17 cellular contexts compared by ENCODE assay signal in genomic region chr4:72376901-72377300, GRCh38.
DNase-seq lines count a peak whose midpoint lies in the region; ATAC-seq and TF ChIP-seq lines count a peak whose summit lies in the region.
"Had no signal": no experiment of that assay in that cellular context is flagged by ENCODE, and none has a peak within 500 bp of the region (broad histone marks: within the 10 kb centered on the region; RNA-seq: fewer than 3 reads in every experiment).

No MANE protein-coding gene starts in this region.

- DNase-seq in AG10803 (ENCODE audit: low read depth), result peak; percentile 79
- no peak for DNase-seq in IMR-90
- no peak for DNase-seq in brain microvascular endothelial cell
- DNase-seq in mucosa of descending colon, result peak in 1 of 3 donors; percentile 12
- no peak for DNase-seq in activated effector memory CD4-positive, alpha-beta T cell treated with anti-CD3 and anti-CD28 coated beads, Interleukin-2, amount 50 U/mL, for 16 hours
- DNase-seq in nephron progenitor cell, result no peak
- DNase-seq in neuronal stem cell (ENCODE audit: low spot score), result no peak
- no peak for DNase-seq in C1 segment of cervical spinal cord (lab: John Stamatoyannopoulos, UW)
- DNase-seq: DND-41, Kasumi-1, NCI-H1417, NCI-H1930, NCI-H2227 treated with DMSO at 0.1 percent for 48 hours, NCI-H510A had no signal

- H2AFZ ChIP-seq in IMR-90 (replicated peaks; ENCODE audit: low read length, poor library complexity) (no peak overlapping the region), neuronal stem cell (ENCODE audit: low read length) (no peak overlapping the region)
- H2AFZ ChIP-seq: GM23338 had no signal

- peak overlapping the region; percentile 54; the same call in 1 of the 2 replicates for H3K23ac ChIP-seq in IMR-90 (ENCODE audit: low read depth, low read length)
- no peak overlapping the region for H3K23ac ChIP-seq in neuronal stem cell (ENCODE audit: low read depth, low read length, poor library complexity)

- peak overlapping the region; percentile 80 for H3K18ac ChIP-seq in IMR-90 (ENCODE audit: low read depth, low read length)
- H3K18ac ChIP-seq in neuronal stem cell (ENCODE audit: low read length), result no peak overlapping the region

- no peak for TF ChIP-seq CTCF in AG10803 (conservative IDR thresholded peaks at IDR 0.05; ENCODE audit: low read length)
- no peak for TF ChIP-seq CTCF in IMR-90 (conservative IDR thresholded peaks at IDR 0.05; ENCODE audit: low read depth, low read length)
- no peak for TF ChIP-seq CTCF in brain microvascular endothelial cell (IDR thresholded peaks at IDR 0.05; ENCODE audit: low read depth, low read length, missing control alignments)
- TF ChIP-seq CTCF in mucosa of descending colon (IDR thresholded peaks at IDR 0.05), result no peak
- TF ChIP-seq CTCF in nephron progenitor cell (IDR thresholded peaks at IDR 0.05), result no peak

- intact Hi-C loops in IMR-90 (cut with micrococcal nuclease), result loop anchor here (5.0 kb wide), 1 partner anchor 65 kb away; no protein-coding TSS in a partner anchor
- intact Hi-C loops in mucosa of descending colon (cut with DNase I, micrococcal nuclease), result no loop called here

- H4K5ac ChIP-seq in IMR-90 (ENCODE audit: low read depth, low read length), result peak overlapping the region; percentile 81

- H3K14ac ChIP-seq in IMR-90 (replicated peaks; ENCODE audit: low read depth, low read length) (peak overlapping the region; percentile 85), neuronal stem cell (ENCODE audit: low read length) (no peak overlapping the region)

- no peak overlapping the region for H3K27ac Mint-ChIP-seq in nephron progenitor cell
- H3K27ac Mint-ChIP-seq: B cell, GM23338 had no signal

- H3K27me3 ChIP-seq in IMR-90 (ENCODE audit: control insufficient read depth, insufficient read depth, low read length), result no peaks in the 10 kb centered on the region
- no peaks in the 10 kb centered on the region for H3K27me3 ChIP-seq in brain microvascular endothelial cell (replicated peaks)
- no peaks in the 10 kb centered on the region for H3K27me3 ChIP-seq in neuronal stem cell (ENCODE audit: control insufficient read depth in 3 of 3, insufficient read depth in 3 of 3, low read depth in 1 of 3, low read length in 3 of 3)

- H4K8ac ChIP-seq in IMR-90 (ENCODE audit: low read depth in 2 of 2, low read length in 2 of 2) (peak overlapping the region; percentile 84 to 93; a peak in 3 of 4 replicates), neuronal stem cell (ENCODE audit: low read depth, low read length) (no peak overlapping the region)

- H3K36me3 Mint-ChIP-seq in nephron progenitor cell (ENCODE audit: low read depth), result no peaks in the 10 kb centered on the region

- CTCF ChIA-PET in IMR-90 (lab: Yijun Ruan, JAX), result no interaction called here

- no peaks in the 10 kb centered on the region for H3K27me3 Mint-ChIP-seq in nephron progenitor cell (ENCODE audit: low read depth, poor library complexity)
- H3K27me3 Mint-ChIP-seq: B cell had no signal

- POLR2A ChIA-PET in IMR-90 (lab: Charles Lee; ENCODE audit: unreplicated experiment), result no interaction called here

- ATAC-seq in IMR-90 (ENCODE audit: low read depth) (peak; percentile 39), mucosa of descending colon (peak; percentile 90)
- ATAC-seq: GM23338 had no signal

- H2BK120ac ChIP-seq in IMR-90 (ENCODE audit: low read depth, low read length) (peak overlapping the region; percentile 94), neuronal stem cell (ENCODE audit: low read depth, low read length) (no peak overlapping the region)

- TF ChIP-seq RAD21 in IMR-90 (IDR thresholded peaks at IDR 0.05; ENCODE audit: low read length), result no peak

- H3K9ac ChIP-seq in IMR-90 (ENCODE audit: low read depth, low read length) (no peak overlapping the region), neuronal stem cell (ENCODE audit: low read depth, low read length, poor library complexity) (no peak overlapping the region)

- H3K4me1 Mint-ChIP-seq in nephron progenitor cell, result no peaks in the 10 kb centered on the region
- H3K4me1 Mint-ChIP-seq: B cell, GM23338 had no signal

- peak overlapping the region; percentile 92 for H4K91ac ChIP-seq in IMR-90 (ENCODE audit: insufficient read depth, low read depth, low read length)
- no peak overlapping the region for H4K91ac ChIP-seq in neuronal stem cell (ENCODE audit: low read depth, low read length, poor library complexity)

- no peak overlapping the region for H3K56ac ChIP-seq in IMR-90 (ENCODE audit: extremely low read depth, insufficient read depth, low read length)

- no peaks in the 10 kb centered on the region for H3K9me3 Mint-ChIP-seq in nephron progenitor cell
- H3K9me3 Mint-ChIP-seq: GM23338 had no signal

- in situ Hi-C loops in IMR-90 (cut with MboI; ENCODE audit: low sequenced_read_pairs) (no loop called here), brain microvascular endothelial cell (cut with HindIII; ENCODE audit: low pct_ligation_motif_present, low sequenced_read_pairs) (no loop called here)

- H2AK9ac ChIP-seq in IMR-90 (replicated peaks; ENCODE audit: low read depth, low read length, poor library complexity), result no peak overlapping the region

- no peaks in the 10 kb centered on the region for H4K20me1 ChIP-seq in IMR-90 (ENCODE audit: insufficient read depth, low read length)

- H3K4me2 ChIP-seq in IMR-90 (ENCODE audit: low read depth, low read length) (no peak overlapping the region), neuronal stem cell (ENCODE audit: insufficient read depth, low read length, poor library complexity, severe bottlenecking) (no peak overlapping the region)
- H3K4me2 ChIP-seq: GM23338 had no signal

- H2BK12ac ChIP-seq in neuronal stem cell (ENCODE audit: low read length), result no peak overlapping the region

- peak overlapping the region; percentile 91 for H3K4ac ChIP-seq in IMR-90 (ENCODE audit: low read depth, low read length)
- no peak overlapping the region for H3K4ac ChIP-seq in neuronal stem cell (ENCODE audit: low read length)

- no peaks in the 10 kb centered on the region for H3K9me1 ChIP-seq in IMR-90 (ENCODE audit: insufficient read depth, low read length)

- no peak overlapping the region for H3K4me3 Mint-ChIP-seq in nephron progenitor cell
- H3K4me3 Mint-ChIP-seq: B cell, GM23338 had no signal

- dilution Hi-C loops in IMR-90 (cut with HindIII; ENCODE audit: low sequenced_read_pairs, unreplicated experiment), result no loop called here

- peak overlapping the region; percentile 82 for H2BK20ac ChIP-seq in IMR-90 (ENCODE audit: low read depth, low read length)

- H3K27ac ChIP-seq in IMR-90 (ENCODE audit: insufficient read depth, low read length), result peak overlapping the region; percentile 59; the same call in 1 of the 2 replicates
- peak overlapping the region; percentile 44 for H3K27ac ChIP-seq in brain microvascular endothelial cell
- H3K27ac ChIP-seq in neuronal stem cell (replicated peaks; ENCODE audit: low read length), result no peak overlapping the region

- H3K36me3 ChIP-seq in IMR-90 (ENCODE audit: control insufficient read depth, insufficient read depth, low read length), result no peaks in the 10 kb centered on the region
- no peaks in the 10 kb centered on the region for H3K36me3 ChIP-seq in brain microvascular endothelial cell (replicated peaks)
- no peaks in the 10 kb centered on the region for H3K36me3 ChIP-seq in mucosa of descending colon (ENCODE audit: low read depth)
- no peaks in the 10 kb centered on the region for H3K36me3 ChIP-seq in neuronal stem cell (replicated peaks in 1 of 2; ENCODE audit: control insufficient read depth in 2 of 2, insufficient read depth in 2 of 2, low read length in 2 of 2)
- H3K36me3 ChIP-seq: HAP-1 had no signal

- peak overlapping the region; percentile 84; the same call in 1 of the 2 replicates for H2AK5ac ChIP-seq in IMR-90 (ENCODE audit: low read depth, low read length)
- H2AK5ac ChIP-seq in neuronal stem cell (ENCODE audit: low read depth, low read length), result no peak overlapping the region

- H2BK5ac ChIP-seq in IMR-90 (ENCODE audit: low read depth, low read length, poor library complexity, severe bottlenecking), result peak overlapping the region; percentile 94
- H2BK5ac ChIP-seq in neuronal stem cell (ENCODE audit: low read length), result no peak overlapping the region

- peaks cover 10% of the 10 kb centered on the region for H3K4me1 ChIP-seq in IMR-90 (ENCODE audit: control insufficient read depth, insufficient read depth, low read length)
- no peaks in the 10 kb centered on the region for H3K4me1 ChIP-seq in mucosa of descending colon (ENCODE audit: low read depth)
- H3K4me1 ChIP-seq in neuronal stem cell (ENCODE audit: control insufficient read depth in 2 of 2, insufficient read depth in 1 of 2, low read depth in 1 of 2, low read length in 2 of 2), result no peaks in the 10 kb centered on the region
- H3K4me1 ChIP-seq: HAP-1 had no signal

- BruUV-seq in IMR-90 (replicated peaks; lab: Mats Ljungman, UMichigan), result no TSS peak

- H3K79me1 ChIP-seq in IMR-90 (ENCODE audit: low read depth in 1 of 2, low read length in 2 of 2) (no peaks in the 10 kb centered on the region), neuronal stem cell (ENCODE audit: low read depth, low read length) (no peaks in the 10 kb centered on the region)

- H3K9me3 ChIP-seq in IMR-90 (ENCODE audit: control insufficient read depth, insufficient read depth, low read length) (no peaks in the 10 kb centered on the region), mucosa of descending colon (no peaks in the 10 kb centered on the region), neuronal stem cell (replicated peaks in 1 of 2; ENCODE audit: control insufficient read depth in 2 of 2, insufficient read depth in 1 of 2, low read depth in 1 of 2, low read length in 2 of 2) (no peaks in the 10 kb centered on the region)
- H3K9me3 ChIP-seq: HAP-1 had no signal

- no peak for TF ChIP-seq POLR2A in IMR-90 (IDR thresholded peaks at IDR 0.05; ENCODE audit: low read depth, low read length)

- H2BK15ac ChIP-seq in IMR-90 (ENCODE audit: low read depth, low read length) (peak overlapping the region; percentile 50; the same call in 1 of the 3 replicates), neuronal stem cell (ENCODE audit: low read length) (no peak overlapping the region)

- H3K4me3 ChIP-seq in AG10803 (ENCODE audit: low read length) (no peak overlapping the region), IMR-90 (ENCODE audit: insufficient read depth, low read depth, low read length) (no peak overlapping the region), brain microvascular endothelial cell (ENCODE audit: low read depth, low read length) (no peak overlapping the region), mucosa of descending colon (no peak overlapping the region), neuronal stem cell (ENCODE audit: low read length in 2 of 2) (no peak overlapping the region)
- H3K4me3 ChIP-seq: GM23338, HAP-1 had no signal

TF ChIP-seq in IMR-90, 13 proteins besides CTCF, POLR2A, EP300 and RAD21 (continues in another document):
- no peak for TF ChIP-seq SMC3 (IDR thresholded peaks at IDR 0.05; ENCODE audit: low read depth, low read length)
- no peak for TF ChIP-seq FOS (IDR thresholded peaks at IDR 0.05; ENCODE audit: low read depth, low read length)
- no peak for TF ChIP-seq CEBPB (IDR thresholded peaks at IDR 0.05; ENCODE audit: low read depth, low read length)
